In genomic region chr16:44655-45054, GRCh38 we compare ENCODE assay signal across 20 cellular contexts. TPM values are rescaled to one million over a fixed set of nuclear protein-coding genes. Genes with fewer than 3 reads are reported as not detected.
DNase-seq lines count a peak whose midpoint lies in the region; ATAC-seq and TF ChIP-seq lines count a peak whose summit lies in the region.
"Had no signal": no experiment of that assay in that cellular context is flagged by ENCODE, and none has a peak within 500 bp of the region (broad histone marks: within the 10 kb centered on the region; RNA-seq: fewer than 3 reads in every experiment).

No MANE protein-coding gene starts in this region.

- peaks cover 17 to 27% of the 10 kb centered on the region in 2 donors for H3K36me3 Mint-ChIP-seq in naive B cell

- intact Hi-C loops in Right ventricle myocardium inferior (cut with DNase I) (no loop called here), cardiac septum (cut with DNase I) (no loop called here)

- H3K27me3 Mint-ChIP-seq in naive B cell: no peaks in the 10 kb centered on the region
- H3K27me3 Mint-ChIP-seq: B cell; CD4-positive, CD25-positive, alpha-beta regulatory T cell; CD8-positive, alpha-beta memory T cell had no signal

- H3K27ac Mint-ChIP-seq in naive B cell: peak overlapping the region in 4 of 6 donors; percentile 16 to 69 (median 52)
- H3K27ac Mint-ChIP-seq: B cell, GM23338, HFFc6 had no signal

- H3K4me1 Mint-ChIP-seq in naive B cell: peaks cover 21 to 23% (median 21%) of the 10 kb centered on the region in 3 donors
- H3K4me1 Mint-ChIP-seq: GM23338 had no signal

- H3K9me3 Mint-ChIP-seq in naive B cell: no peaks in the 10 kb centered on the region
- H3K9me3 Mint-ChIP-seq: CD4-positive, CD25-positive, alpha-beta regulatory T cell; CD8-positive, alpha-beta memory T cell; GM23338; HFFc6 had no signal

- DNase-seq in Right ventricle myocardium inferior (ENCODE audit: missing footprints) (peak; percentile 2), cardiac septum (ENCODE audit: low spot score) (no peak), HuH-7.5 (ENCODE audit: low spot score) (peak; percentile 1), naive B cell (no peak), activated gamma-delta T cell treated with Interleukin-2 at 50 U/mL for 16 hours (no peak)
- DNase-seq: 8988T; C1 segment of cervical spinal cord; CD4-positive, CD25-positive, alpha-beta regulatory T cell; CD8-positive, alpha-beta memory T cell; COR-L47; HCEC 1CT; HFFc6; IMR-90 had no signal

- H3K4me3 Mint-ChIP-seq in naive B cell: no peak overlapping the region
- H3K4me3 Mint-ChIP-seq: B cell; CD4-positive, CD25-positive, alpha-beta regulatory T cell; GM23338; HFFc6 had no signal

- peak overlapping the region; percentile 48 for H3K27ac ChIP-seq in VCaP
- H3K27ac ChIP-seq: HL-60 had no signal

- no peak for ATAC-seq in Right ventricle myocardium inferior
- ATAC-seq in naive B cell (ENCODE audit: low read depth in 2 of 2): no peak
- ATAC-seq in GM19397 (IDR thresholded peaks at IDR 0.05; ENCODE audit: unreplicated experiment): no peak
- no peak for ATAC-seq in GM18858 (IDR thresholded peaks at IDR 0.05; ENCODE audit: unreplicated experiment)
- ATAC-seq: GM23338, K562 had no signal

- no peak for TF ChIP-seq CTCF in VCaP (conservative IDR thresholded peaks at IDR 0.05)

RNA-seq across cellular contexts. Expression of gene POLR3K, which starts 8.8 kb away (rescaled TPM):
- total RNA-seq in Right ventricle myocardium inferior: 11.3 TPM
- 9.2 TPM for total RNA-seq in cardiac septum
- 10 to 100 TPM; 39.0 to 57.3 (median 52.7) TPM for polyA plus RNA-seq in naive B cell (ENCODE audit: low read depth in 6 of 6)

RNA-seq across cellular contexts. Expression of gene SNRNP25, which starts 9.0 kb away (rescaled TPM):
- 80.7 TPM for total RNA-seq in Right ventricle myocardium inferior
- 45.6 TPM for total RNA-seq in cardiac septum
- polyA plus RNA-seq in naive B cell (ENCODE audit: low read depth in 6 of 6): 100 to 1,000 TPM in 1 of 6 donors, 10 to 100 TPM in 5; 43.3 to 111 (median 67.2) TPM

RNA-seq across cellular contexts. Expression of gene RHBDF1, which starts 27.8 kb away (rescaled TPM):
- total RNA-seq in Right ventricle myocardium inferior: 24.5 TPM
- total RNA-seq in cardiac septum: 31.4 TPM
- under 1 TPM in 1 of 6 donors, not detected in 5; 0.08 TPM for polyA plus RNA-seq in naive B cell (ENCODE audit: low read depth in 6 of 6)
- polyA plus RNA-seq: CD4-positive, CD25-positive, alpha-beta regulatory T cell; CD8-positive, alpha-beta memory T cell had no signal

RNA-seq across cellular contexts. Expression of gene MPG, which starts 33.4 kb away (rescaled TPM):
- total RNA-seq in Right ventricle myocardium inferior: 37.2 TPM
- total RNA-seq in cardiac septum: 33.6 TPM
- 100 to 1,000 TPM in 1 of 6 donors, 10 to 100 TPM in 5; 81.3 to 119 (median 84.6) TPM for polyA plus RNA-seq in naive B cell (ENCODE audit: low read depth in 6 of 6)

Comparison
In these comparisons a context has a peak if more than half of its experiments do, and no peak if none do; other contexts are left out.
1. DNase-seq: peak in Right ventricle myocardium inferior (single experiment) and HuH-7.5 (single experiment); none in cardiac septum (single experiment), naive B cell (single experiment) and activated gamma-delta T cell treated with Interleukin-2 at 50 U/mL for 16 hours (single experiment).